ENCODE assay signal across 8 cellular contexts in the genomic region with DNA sequence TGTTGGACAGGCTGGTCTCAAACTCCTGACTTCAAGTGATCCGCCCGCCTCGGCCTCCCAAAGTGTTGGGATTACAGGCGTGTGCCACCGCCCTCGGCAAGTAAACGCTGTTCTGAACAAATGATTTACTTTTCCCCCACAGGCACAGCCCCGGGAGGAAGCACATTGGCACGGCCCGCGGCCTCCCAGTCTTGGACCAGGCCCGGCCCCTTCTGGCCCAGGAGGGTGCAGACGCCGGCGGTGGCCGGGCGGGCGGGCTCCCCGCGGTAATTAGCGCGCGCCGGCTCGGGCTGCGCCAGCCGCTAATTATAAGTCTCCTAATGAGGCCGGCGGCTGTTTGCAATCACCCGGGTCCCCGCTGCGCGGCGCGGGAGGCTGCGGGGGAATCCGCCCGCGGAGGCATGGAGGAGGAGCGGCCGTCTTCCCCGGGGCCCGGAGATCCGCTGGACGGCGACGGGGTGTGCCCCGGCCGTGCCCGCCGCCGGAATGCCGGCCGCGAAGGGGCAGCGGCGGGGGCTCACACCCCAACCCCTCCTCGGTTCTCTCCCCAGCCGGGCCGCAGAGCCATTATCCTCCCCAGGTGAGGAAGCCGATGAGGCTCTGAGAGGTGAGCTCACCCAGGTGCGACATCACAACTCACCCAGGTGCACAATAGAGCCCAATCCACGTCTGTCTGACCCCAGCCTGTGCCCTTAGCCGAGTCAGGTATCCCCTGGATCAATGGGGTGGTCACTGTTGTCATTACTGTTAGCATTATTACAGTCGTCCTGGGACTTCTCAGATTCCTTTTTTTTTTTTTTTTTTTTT. TPM values are rescaled to one million over a fixed set of nuclear protein-coding genes. Genes with fewer than 3 reads are reported as not detected.
DNase-seq lines count a peak whose midpoint lies in the region; ATAC-seq and TF ChIP-seq lines count a peak whose summit lies in the region.

No MANE protein-coding gene starts in this region.

- ATAC-seq in GM21529 (IDR thresholded peaks at IDR 0.05; ENCODE audit: unreplicated experiment) = no peak

- TF ChIP-seq POLR2A in erythroblast (IDR thresholded peaks at IDR 0.05; ENCODE audit: low read length) = no peak

- TF ChIP-seq CTCF in GM12872 (IDR thresholded peaks at IDR 0.05; ENCODE audit: insufficient read depth, low read depth, low read length) = peak; percentile 32; the same call in 1 of the 3 replicates

- DNase-seq in NCI-H524 treated with DMSO at 0.1 percent for 48 hours (lab: John Stamatoyannopoulos, UW) = peak; percentile 4
- peak; percentile 59 for DNase-seq in activated CD8-positive, alpha-beta memory T cell treated with anti-CD3 and anti-CD28 coated beads, Interleukin-2, amount 50 U/mL, for 4 hours
- peak; percentile 71 for DNase-seq in erythroblast (lab: John Stamatoyannopoulos, UW)
- peak; percentile 33 for DNase-seq in myocyte (ENCODE audit: low read depth)
- peak; percentile 51 for DNase-seq in stimulated activated naive CD4-positive, alpha-beta T cell treated with Interleukin-2 at 50 U/mL for 16 hours (lab: John Stamatoyannopoulos, UW)
- DNase-seq in NCI-H187 (lab: John Stamatoyannopoulos, UW) = no peak

RNA-seq across cellular contexts. Expression of gene POP5, which starts 3.3 kb away (rescaled TPM):
- total RNA-seq in myocyte = 23.8 and 29.6 TPM in 2 replicates
- 71.5 TPM for polyA plus RNA-seq in myocyte (2012)

RNA-seq across cellular contexts. Expression of gene RNF10, which starts 50.4 kb away (rescaled TPM):
- 89.2 and 109 TPM in 2 replicates for total RNA-seq in myocyte
- 229 TPM for polyA plus RNA-seq in myocyte (2012)

RNA-seq across cellular contexts. Expression of gene COQ5, which starts 55.6 kb away (rescaled TPM):
- total RNA-seq in myocyte = 28.6 and 30.5 TPM in 2 replicates
- 48.2 TPM for polyA plus RNA-seq in myocyte (2012)

RNA-seq across cellular contexts. Expression of gene CABP1, which starts 55.9 kb away (rescaled TPM):
- total RNA-seq in myocyte = not detected in 2 replicates
- not detected for polyA plus RNA-seq in myocyte (2012)

Comparison
In these comparisons a context has a peak if more than half of its experiments do, and no peak if none do; other contexts are left out.
1. DNase-seq: peak in NCI-H524 treated with DMSO at 0.1 percent for 48 hours (single experiment), activated CD8-positive, alpha-beta memory T cell treated with anti-CD3 and anti-CD28 coated beads, Interleukin-2, amount 50 U/mL, for 4 hours (single experiment), erythroblast (2 of 2), myocyte (single experiment) and stimulated activated naive CD4-positive, alpha-beta T cell treated with Interleukin-2 at 50 U/mL for 16 hours (single experiment); none in NCI-H187 (0 of 2).